Comparison of ENCODE assay signal across 9 cellular contexts in the genomic region with DNA sequence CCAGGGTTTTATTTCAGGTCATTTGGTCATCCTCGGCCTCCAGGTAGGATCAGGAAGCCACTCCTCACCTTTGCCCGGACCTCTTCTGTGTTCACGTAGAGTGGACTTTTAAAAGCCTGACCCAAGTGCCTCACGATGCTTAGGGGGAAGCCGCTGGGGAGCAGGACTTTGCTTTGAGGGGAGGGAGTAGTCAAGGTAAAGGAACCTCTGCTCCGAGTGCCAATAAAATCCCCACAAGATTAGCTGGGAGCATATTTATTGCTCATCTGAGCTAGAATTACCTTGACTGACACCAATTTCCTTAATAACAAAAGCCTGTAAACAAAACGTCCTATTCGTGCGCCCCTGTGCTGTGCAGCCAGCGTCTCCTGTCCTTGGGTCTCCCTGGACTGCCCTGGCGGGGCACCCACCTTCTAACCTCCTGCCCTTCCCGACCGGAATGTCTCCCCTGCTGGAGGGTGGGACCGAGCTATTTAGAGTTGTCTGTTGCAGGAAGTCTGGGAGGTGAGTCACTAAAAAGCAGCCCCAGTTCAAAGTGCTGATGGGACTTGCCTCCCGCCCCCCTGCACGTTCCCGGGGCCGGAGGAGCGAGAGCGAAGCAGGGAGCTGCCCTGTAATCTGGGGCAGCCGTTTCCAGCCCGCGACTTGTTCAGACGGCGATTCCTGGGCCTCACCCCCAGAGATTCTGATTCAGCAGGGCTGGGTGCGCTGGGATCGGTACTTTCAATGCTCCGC. TPM values are rescaled to one million over a fixed set of nuclear protein-coding genes. Genes with fewer than 3 reads are reported as not detected.
A peak's percentile ranks its signal among the peaks of the same experiment; 100 is the strongest.
DNase-seq lines count a peak whose midpoint lies in the region; ATAC-seq and TF ChIP-seq lines count a peak whose summit lies in the region.
"Had no signal": no experiment of that assay in that cellular context is flagged by ENCODE, and none has a peak within 500 bp of the region (broad histone marks: within the 10 kb centered on the region; RNA-seq: fewer than 3 reads in every experiment).

No MANE protein-coding gene starts in this region.

- peaks cover 25% of the 10 kb centered on the region for H3K4me1 ChIP-seq in GM23248 (ENCODE audit: insufficient read depth)
- peaks cover 10 to 73% (median 57%) of the 10 kb centered on the region in 4 donors for H3K4me1 ChIP-seq in tibial artery

- no peaks in the 10 kb centered on the region for H4K20me1 ChIP-seq in GM23248 (ENCODE audit: insufficient read depth)

- no peak for TF ChIP-seq CTCF in tibial artery (IDR thresholded peaks at IDR 0.05)

- in situ Hi-C loops in GM23248 (cut with MboI) = loop anchor here (10.0 kb wide), 1 partner anchor 214 kb away; no protein-coding TSS in a partner anchor

- peak overlapping the region; percentile 79 for H2AFZ ChIP-seq in GM23248

- H3K27me3 ChIP-seq in GM23248 (replicated peaks; ENCODE audit: insufficient read depth) (no peaks in the 10 kb centered on the region), tibial artery (no peaks in the 10 kb centered on the region)

- peak; percentile 93 for DNase-seq in GM23248
- DNase-seq in RKO (ENCODE audit: low spot score) = peak; percentile 86
- DNase-seq in activated gamma-delta T cell treated with Interleukin-2 at 50 U/mL for 16 hours = peak; percentile 55
- peak; percentile 88 for DNase-seq in glomerular visceral epithelial cell (ENCODE audit: extremely low spot score)
- peak; percentile 43 for DNase-seq in occipital lobe (lab: John Stamatoyannopoulos, UW)
- peak; percentile 86 to 92 for DNase-seq in tibial artery
- no peak for DNase-seq in cortex of kidney (lab: John Stamatoyannopoulos, UW)

- H3F3A ChIP-seq in GM23248 (ENCODE audit: insufficient read depth) = peaks cover 22% of the 10 kb centered on the region; the same call in 1 of the 2 replicates

- peak overlapping the region; percentile 94 for H3K4me2 ChIP-seq in GM23248 (ENCODE audit: unreplicated experiment)

- no peaks in the 10 kb centered on the region for H3K36me3 ChIP-seq in GM23248 (ENCODE audit: low read depth)
- H3K36me3 ChIP-seq in tibial artery = no peaks in the 10 kb centered on the region

- H3K4me3 ChIP-seq in GM23248 = peak overlapping the region; percentile 82
- H3K4me3 ChIP-seq in tibial artery = peak overlapping the region; percentile 85 to 92

- no peak for ATAC-seq in HG03378 (IDR thresholded peaks at IDR 0.05; ENCODE audit: unreplicated experiment)

- peak overlapping the region; percentile 82 for H3K27ac ChIP-seq in GM23248
- peak overlapping the region; percentile 99 for H3K27ac ChIP-seq in tibial artery

- no peaks in the 10 kb centered on the region for H3K9me3 ChIP-seq in GM23248 (ENCODE audit: low read depth)
- H3K9me3 ChIP-seq in tibial artery = no peaks in the 10 kb centered on the region

- peaks cover 35% of the 10 kb centered on the region for H3K79me2 ChIP-seq in GM23248 (ENCODE audit: insufficient read depth)

- intact Hi-C loops in tibial artery (cut with DNase I; ENCODE audit: low total_unique reads) = loop anchor here (5.0 to 10.0 kb wide), 3 partner anchors 77 to 217 kb away; no protein-coding TSS in a partner anchor

- peak overlapping the region; percentile 88 for H3K9ac ChIP-seq in GM23248

- WGBS in GM23248 (ENCODE audit: low coverage in 1 of 2, low lambda C conversion rate in 2 of 2, missing lambda C conversion rate in 2 of 2), 2 experiments = 0 to 1% methylated on average over 28 of the region's 28 CpGs

- H3K9me2 ChIP-seq in GM23248 (ENCODE audit: insufficient read depth) = no peaks in the 10 kb centered on the region

RNA-seq across cellular contexts. Expression of a gene that starts 0.8 kb away (rescaled TPM):
- 53.1 and 55.2 TPM in 2 replicates for total RNA-seq in GM23248 (2014; rRNA removed; shearing (Covaris generic))
- 120 and 123 TPM in 2 replicates for polyA plus RNA-seq in GM23248 (2016; fragmentation: Nextera tagmentation; extraction: Ambion mirVana)
- total RNA-seq in occipital lobe = 11.5 TPM

RNA-seq across cellular contexts. Expression of a gene that starts 25.1 kb away (rescaled TPM):
- total RNA-seq in GM23248 (2014; rRNA removed; shearing (Covaris generic)) = not detected in 2 replicates
- not detected in 2 replicates for polyA plus RNA-seq in GM23248 (2016; fragmentation: Nextera tagmentation; extraction: Ambion mirVana)
- not detected for total RNA-seq in occipital lobe
- total RNA-seq: frontal cortex had no signal
